Comparison of ENCODE assay signal across 1 cellular context in the genomic region with DNA sequence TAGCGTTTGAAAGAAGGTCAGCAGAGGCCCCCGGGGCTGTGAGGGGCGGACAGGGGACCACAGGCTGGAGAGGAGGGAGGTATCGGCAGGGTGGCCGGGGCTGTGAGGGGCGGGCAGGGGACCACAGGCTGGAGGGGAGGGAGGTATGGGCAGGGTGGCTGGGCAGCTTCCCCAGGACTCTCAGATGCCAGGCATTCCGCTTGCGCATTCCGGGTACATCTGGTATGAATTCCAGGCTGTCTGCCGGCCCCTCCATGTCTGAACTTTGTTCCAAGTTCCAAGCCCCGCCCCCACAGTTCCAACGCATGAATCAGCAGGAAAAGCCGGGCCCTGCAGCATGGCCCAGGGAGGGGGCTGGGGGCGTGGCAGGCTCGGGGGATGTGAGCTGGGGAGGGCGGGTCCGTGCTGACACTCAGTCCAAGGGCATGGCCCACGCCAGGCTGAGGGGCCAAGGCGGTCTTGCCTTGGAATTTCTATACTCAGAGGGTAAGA.
A peak's percentile ranks its signal among the peaks of the same experiment; 100 is the strongest.
TF ChIP-seq lines count a peak whose summit lies in the region.

No MANE protein-coding gene starts in this region.

TF ChIP-seq in K562, 482 proteins besides CTCF, POLR2A, EP300 and RAD21 (continued from another document):
- TF ChIP-seq YY1 (IDR thresholded peaks at IDR 0.05; ENCODE audit: borderline replicate concordance in 1 of 3, control insufficient read depth in 1 of 3, extremely low read depth in 1 of 3, insufficient read depth in 3 of 3, insufficient read length in 1 of 3, insufficient replicate concordance in 2 of 3, low read depth in 1 of 3, low read length in 2 of 3) (peak in 1 of 3 experiments; percentile 54), HDAC8 (tag; IDR thresholded peaks at IDR 0.05) (no peak), PML (IDR thresholded peaks at IDR 0.05; ENCODE audit: low read length) (0 out of 2 replicates have a peak, but pooled peaks have one; percentile 21), SMAD3 (CRISPR knock-in tag; conservative IDR thresholded peaks at IDR 0.05) (no peak), SAFB2 (IDR thresholded peaks at IDR 0.05; ENCODE audit: borderline replicate concordance, low read depth, low read length, severe bottlenecking) (no peak), ZBTB7A (IDR thresholded peaks at IDR 0.05; ENCODE audit: borderline replicate concordance, control insufficient read depth, low read depth, low read length) (peak; percentile 57; the same call in 1 of the 2 replicates), FOXK2 (conservative IDR thresholded peaks at IDR 0.05 in 1 of 2, IDR thresholded peaks at IDR 0.05 in 1 of 2; ENCODE audit: low read depth in 2 of 2) (peak in 1 of 2 experiments; percentile 33; a peak in 2 of 4 replicates), NFE2 (IDR thresholded peaks at IDR 0.05; ENCODE audit: low read depth) (peak; percentile 95), PYGO2 (tag; IDR thresholded peaks at IDR 0.05) (no peak), SIN3A (IDR thresholded peaks at IDR 0.05; ENCODE audit: borderline replicate concordance in 2 of 2, control insufficient read depth in 1 of 2, low read depth in 2 of 2, low read length in 2 of 2) (peak in 1 of 2 experiments; percentile 70; a peak in 1 of 4 replicates), POLR2B (IDR thresholded peaks at IDR 0.05; ENCODE audit: low read depth, partially characterized antibody) (peak; percentile 47), LEF1 (IDR thresholded peaks at IDR 0.05) (no peak), PHF8 (IDR thresholded peaks at IDR 0.05; ENCODE audit: borderline replicate concordance, low read length) (peak; percentile 20; the same call in 1 of the 2 replicates), RFX5 (IDR thresholded peaks at IDR 0.05; ENCODE audit: low read depth, low read length) (no peak), BRCA1 (IDR thresholded peaks at IDR 0.05) (no peak), BRCA1 (CRISPR knock-in tag; IDR thresholded peaks at IDR 0.05) (no peak), EWSR1 (IDR thresholded peaks at IDR 0.05; ENCODE audit: borderline replicate concordance, low read depth, partially characterized antibody) (no peak), TEAD4 (IDR thresholded peaks at IDR 0.05; ENCODE audit: low read length) (0 out of 2 replicates have a peak, but pooled peaks have one; percentile 32), TEAD4 (CRISPR knock-in tag; IDR thresholded peaks at IDR 0.05; ENCODE audit: borderline replicate concordance) (no peak)
- TF ChIP-seq, protein P1, sequence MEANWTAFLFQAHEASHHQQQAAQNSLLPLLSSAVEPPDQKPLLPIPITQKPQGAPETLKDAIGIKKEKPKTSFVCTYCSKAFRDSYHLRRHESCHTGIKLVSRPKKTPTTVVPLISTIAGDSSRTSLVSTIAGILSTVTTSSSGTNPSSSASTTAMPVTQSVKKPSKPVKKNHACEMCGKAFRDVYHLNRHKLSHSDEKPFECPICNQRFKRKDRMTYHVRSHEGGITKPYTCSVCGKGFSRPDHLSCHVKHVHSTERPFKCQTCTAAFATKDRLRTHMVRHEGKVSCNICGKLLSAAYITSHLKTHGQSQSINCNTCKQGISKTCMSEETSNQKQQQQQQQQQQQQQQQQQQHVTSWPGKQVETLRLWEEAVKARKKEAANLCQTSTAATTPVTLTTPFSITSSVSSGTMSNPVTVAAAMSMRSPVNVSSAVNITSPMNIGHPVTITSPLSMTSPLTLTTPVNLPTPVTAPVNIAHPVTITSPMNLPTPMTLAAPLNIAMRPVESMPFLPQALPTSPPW (CRISPR knock-in tag; IDR thresholded peaks at IDR 0.05), result peak; percentile 86
- TF ChIP-seq, protein P2, sequence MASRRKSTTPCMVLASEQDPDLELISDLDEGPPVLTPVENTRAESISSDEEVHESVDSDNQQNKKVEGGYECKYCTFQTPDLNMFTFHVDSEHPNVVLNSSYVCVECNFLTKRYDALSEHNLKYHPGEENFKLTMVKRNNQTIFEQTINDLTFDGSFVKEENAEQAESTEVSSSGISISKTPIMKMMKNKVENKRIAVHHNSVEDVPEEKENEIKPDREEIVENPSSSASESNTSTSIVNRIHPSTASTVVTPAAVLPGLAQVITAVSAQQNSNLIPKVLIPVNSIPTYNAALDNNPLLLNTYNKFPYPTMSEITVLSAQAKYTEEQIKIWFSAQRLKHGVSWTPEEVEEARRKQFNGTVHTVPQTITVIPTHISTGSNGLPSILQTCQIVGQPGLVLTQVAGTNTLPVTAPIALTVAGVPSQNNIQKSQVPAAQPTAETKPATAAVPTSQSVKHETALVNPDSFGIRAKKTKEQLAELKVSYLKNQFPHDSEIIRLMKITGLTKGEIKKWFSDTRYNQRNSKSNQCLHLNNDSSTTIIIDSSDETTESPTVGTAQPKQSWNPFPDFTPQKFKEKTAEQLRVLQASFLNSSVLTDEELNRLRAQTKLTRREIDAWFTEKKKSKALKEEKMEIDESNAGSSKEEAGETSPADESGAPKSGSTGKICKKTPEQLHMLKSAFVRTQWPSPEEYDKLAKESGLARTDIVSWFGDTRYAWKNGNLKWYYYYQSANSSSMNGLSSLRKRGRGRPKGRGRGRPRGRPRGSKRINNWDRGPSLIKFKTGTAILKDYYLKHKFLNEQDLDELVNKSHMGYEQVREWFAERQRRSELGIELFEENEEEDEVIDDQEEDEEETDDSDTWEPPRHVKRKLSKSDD (conservative IDR thresholded peaks at IDR 0.05; ENCODE audit: low read length), result no peak
- TF ChIP-seq, protein P3, sequence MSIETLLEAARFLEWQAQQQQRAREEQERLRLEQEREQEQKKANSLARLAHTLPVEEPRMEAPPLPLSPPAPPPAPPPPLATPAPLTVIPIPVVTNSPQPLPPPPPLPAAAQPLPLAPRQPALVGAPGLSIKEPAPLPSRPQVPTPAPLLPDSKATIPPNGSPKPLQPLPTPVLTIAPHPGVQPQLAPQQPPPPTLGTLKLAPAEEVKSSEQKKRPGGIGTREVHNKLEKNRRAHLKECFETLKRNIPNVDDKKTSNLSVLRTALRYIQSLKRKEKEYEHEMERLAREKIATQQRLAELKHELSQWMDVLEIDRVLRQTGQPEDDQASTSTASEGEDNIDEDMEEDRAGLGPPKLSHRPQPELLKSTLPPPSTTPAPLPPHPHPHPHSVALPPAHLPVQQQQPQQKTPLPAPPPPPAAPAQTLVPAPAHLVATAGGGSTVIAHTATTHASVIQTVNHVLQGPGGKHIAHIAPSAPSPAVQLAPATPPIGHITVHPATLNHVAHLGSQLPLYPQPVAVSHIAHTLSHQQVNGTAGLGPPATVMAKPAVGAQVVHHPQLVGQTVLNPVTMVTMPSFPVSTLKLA (conservative IDR thresholded peaks at IDR 0.05), result peak; percentile 80 to 91
- TF ChIP-seq, protein P4, sequence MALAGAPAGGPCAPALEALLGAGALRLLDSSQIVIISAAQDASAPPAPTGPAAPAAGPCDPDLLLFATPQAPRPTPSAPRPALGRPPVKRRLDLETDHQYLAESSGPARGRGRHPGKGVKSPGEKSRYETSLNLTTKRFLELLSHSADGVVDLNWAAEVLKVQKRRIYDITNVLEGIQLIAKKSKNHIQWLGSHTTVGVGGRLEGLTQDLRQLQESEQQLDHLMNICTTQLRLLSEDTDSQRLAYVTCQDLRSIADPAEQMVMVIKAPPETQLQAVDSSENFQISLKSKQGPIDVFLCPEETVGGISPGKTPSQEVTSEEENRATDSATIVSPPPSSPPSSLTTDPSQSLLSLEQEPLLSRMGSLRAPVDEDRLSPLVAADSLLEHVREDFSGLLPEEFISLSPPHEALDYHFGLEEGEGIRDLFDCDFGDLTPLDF (CRISPR knock-in tag; IDR thresholded peaks at IDR 0.05), result no peak
